Comparison of ENCODE assay signal across 20 cellular contexts in the genomic region with DNA sequence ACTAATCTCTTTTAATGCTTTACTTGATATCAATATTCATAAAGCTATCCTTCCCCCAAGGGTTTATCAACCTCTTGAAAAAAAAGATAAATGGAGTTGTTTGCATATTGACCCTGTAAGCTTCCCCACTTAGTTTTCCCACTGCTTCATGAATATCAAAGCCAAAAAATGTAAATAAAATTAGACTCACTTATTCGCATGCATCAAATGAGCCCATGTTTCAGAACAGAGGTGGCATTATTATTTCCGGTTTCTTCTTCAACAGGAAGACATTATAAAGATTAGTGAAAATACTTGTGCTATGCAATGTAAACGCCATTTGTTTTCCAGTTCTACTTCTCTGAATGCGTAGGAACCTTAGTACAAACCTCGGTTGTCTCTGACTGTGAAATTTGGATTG.
DNase-seq lines count a peak whose midpoint lies in the region; ATAC-seq and TF ChIP-seq lines count a peak whose summit lies in the region.
"Had no signal": no experiment of that assay in that cellular context is flagged by ENCODE, and none has a peak within 500 bp of the region (broad histone marks: within the 10 kb centered on the region; RNA-seq: fewer than 3 reads in every experiment).

No MANE protein-coding gene starts in this region.

- no peak for ATAC-seq in GM19397 (IDR thresholded peaks at IDR 0.05; ENCODE audit: unreplicated experiment)
- ATAC-seq: A549 had no signal

- H3K4me1 ChIP-seq in A673 (ENCODE audit: insufficient read depth, low read length, poor library complexity, severe bottlenecking): peaks cover 64% of the 10 kb centered on the region
- H3K4me1 ChIP-seq in smooth muscle cell (ENCODE audit: low read depth): no peaks in the 10 kb centered on the region
- H3K4me1 ChIP-seq: A549, BLaER1 had no signal

- POLR2A ChIA-PET in A673 (lab: Charles Lee; ENCODE audit: low non-redundant PET): no interaction called here

- H3K27ac ChIP-seq in A673 (ENCODE audit: low read depth, low read length, poor library complexity, severe bottlenecking) (no peak overlapping the region), SK-N-MC (peak overlapping the region; percentile 39; the same call in 1 of the 2 replicates), smooth muscle cell (ENCODE audit: low read depth) (peak overlapping the region; percentile 58)
- H3K27ac ChIP-seq: 22Rv1, A549, BLaER1 had no signal

- no peak overlapping the region for H3K4me2 ChIP-seq in smooth muscle cell
- H3K4me2 ChIP-seq: A549, BLaER1 had no signal

- H4K20me1 ChIP-seq in smooth muscle cell (ENCODE audit: low read depth): peaks cover 91% of the 10 kb centered on the region
- H4K20me1 ChIP-seq: BLaER1 had no signal

- H3F3A ChIP-seq in smooth muscle cell (ENCODE audit: low read depth): peaks cover 58% of the 10 kb centered on the region

- TF ChIP-seq CTCF in A673 (conservative IDR thresholded peaks at IDR 0.05; ENCODE audit: low read depth, low read length): no peak
- TF ChIP-seq CTCF in smooth muscle cell (IDR thresholded peaks at IDR 0.05; ENCODE audit: borderline replicate concordance, insufficient read depth, poor library complexity, severe bottlenecking): no peak

- H3K79me2 ChIP-seq in smooth muscle cell (ENCODE audit: low read depth): peaks cover 36% of the 10 kb centered on the region

- no peaks in the 10 kb centered on the region for H3K9me3 ChIP-seq in A673 (ENCODE audit: low read depth, low read length, poor library complexity, severe bottlenecking)
- no peaks in the 10 kb centered on the region for H3K9me3 ChIP-seq in SK-N-MC (ENCODE audit: low read depth, low read length)
- H3K9me3 ChIP-seq in smooth muscle cell (replicated peaks; ENCODE audit: low read depth): no peaks in the 10 kb centered on the region
- H3K9me3 ChIP-seq: A549, BE2C, BLaER1 had no signal

- peaks cover 80% of the 10 kb centered on the region for H3K36me3 ChIP-seq in A673 (ENCODE audit: insufficient read depth, low read length, poor library complexity, severe bottlenecking)
- H3K36me3 ChIP-seq in SK-N-MC (ENCODE audit: insufficient read depth, low read length): peaks cover 94% of the 10 kb centered on the region
- H3K36me3 ChIP-seq in smooth muscle cell (ENCODE audit: low read depth): peaks cover 43% of the 10 kb centered on the region
- H3K36me3 ChIP-seq: BE2C, BLaER1 had no signal

- CTCF ChIA-PET in A673 (lab: Charles Lee): interaction anchor here (0.6 kb wide), 1 partner anchor 862 kb away, joined by 5 read pairs; no protein-coding TSS in a partner anchor

- H2AFZ ChIP-seq in smooth muscle cell (ENCODE audit: low read depth): no peak overlapping the region

- BruUV-seq in A673 (replicated peaks; lab: Mats Ljungman, UMichigan): no TSS peak

- 92% methylated on average over 5 of the region's 5 CpGs for WGBS in smooth muscle cell (ENCODE audit: low lambda C conversion rate)

- H3K4me3 ChIP-seq in A673 (ENCODE audit: low read depth, low read length, poor library complexity, severe bottlenecking) (no peak overlapping the region), SK-N-MC (no peak overlapping the region), smooth muscle cell (no peak overlapping the region)
- H3K4me3 ChIP-seq: A549, BLaER1 had no signal

- intact Hi-C loops in A673 (cut with micrococcal nuclease; ENCODE audit: unreplicated experiment): loop anchor here (2.0 to 5.0 kb wide), 2 partner anchors 22 to 146 kb away; no protein-coding TSS in a partner anchor

- H3K27me3 ChIP-seq in A673 (replicated peaks; ENCODE audit: insufficient read depth, low read depth, low read length, poor library complexity) (no peaks in the 10 kb centered on the region), smooth muscle cell (ENCODE audit: low read depth) (no peaks in the 10 kb centered on the region)
- H3K27me3 ChIP-seq: BE2C, BLaER1 had no signal

- H3K9ac ChIP-seq in SK-N-MC (ENCODE audit: insufficient read length) (no peak overlapping the region), smooth muscle cell (ENCODE audit: low read depth) (no peak overlapping the region)
- H3K9ac ChIP-seq: BLaER1 had no signal

- DNase-seq in A673 (ENCODE audit: low spot score) (peak; percentile 95), SK-N-MC (ENCODE audit: low read depth, low spot score) (peak; percentile 68), smooth muscle cell (lab: John Stamatoyannopoulos, UW; ENCODE audit: unreplicated experiment) (no peak)
- DNase-seq in activated naive CD4-positive, alpha-beta T cell treated with Interleukin-2 at 50 U/mL for 16 hours: no peak
- DNase-seq: ACHN; BE2C; C1 segment of cervical spinal cord; CD4-positive, alpha-beta memory T cell; CD4-positive, CD25-positive, alpha-beta regulatory T cell; CD8-positive, alpha-beta memory T cell; COR-L47; DMS 273 treated with DMSO at 0.1 percent for 48 hours; DMS153; DMS53; DMS79 treated with DMSO at 0.1 percent for 48 hours; GF-D8 had no signal

Comparison
In these comparisons a context has a peak if more than half of its experiments do, and no peak if none do; other contexts are left out.
1. DNase-seq: peak in A673 (single experiment) and SK-N-MC (single experiment); none in smooth muscle cell (single experiment) and activated naive CD4-positive, alpha-beta T cell treated with Interleukin-2 at 50 U/mL for 16 hours (single experiment).